ENCODE assay signal across 8 cellular contexts in genomic region chr17:83199500-83200201, GRCh38.
DNase-seq lines count a peak whose midpoint lies in the region; ATAC-seq and TF ChIP-seq lines count a peak whose summit lies in the region.

No MANE protein-coding gene starts in this region.

- POLR2A ChIA-PET in CD4-positive, alpha-beta memory T cell (lab: Charles Lee; ENCODE audit: partially characterized antibody) = interaction anchor here (0.8 kb wide), 1 partner anchor 148 kb away, joined by 3 read pairs; no protein-coding TSS in a partner anchor
- POLR2A ChIA-PET in SK-N-SH (lab: Yijun Ruan, JAX) = no interaction called here

- peak in 4 of 5 donors; percentile 16 to 44 (median 25) for DNase-seq in CD4-positive, alpha-beta memory T cell
- DNase-seq in SK-N-SH = no peak
- DNase-seq in ascending aorta (ENCODE audit: low spot score in 2 of 2) = peak; percentile 46 to 75
- DNase-seq in omental fat pad (ENCODE audit: low spot score) = peak; percentile 22
- DNase-seq in NCI-H1694 (lab: John Stamatoyannopoulos, UW) = no peak
- no peak for DNase-seq in iPS-NIHi7 (ENCODE audit: extremely low spot score)

- no peaks in the 10 kb centered on the region for H4K20me1 ChIP-seq in SK-N-SH (ENCODE audit: insufficient read depth)

- no peaks in the 10 kb centered on the region for H3K36me3 ChIP-seq in CD4-positive, alpha-beta memory T cell (ENCODE audit: insufficient read depth, low read length)
- H3K36me3 ChIP-seq in SK-N-SH (replicated peaks in 1 of 2; ENCODE audit: control insufficient read depth in 1 of 2, insufficient read depth in 2 of 2, low read length in 1 of 2) (no peaks in the 10 kb centered on the region), ascending aorta (no peaks in the 10 kb centered on the region), urinary bladder (ENCODE audit: insufficient read depth) (no peaks in the 10 kb centered on the region)

- no peak for TF ChIP-seq EP300 in SK-N-SH (IDR thresholded peaks at IDR 0.05; ENCODE audit: borderline replicate concordance in 1 of 2, low read depth in 1 of 2, low read length in 1 of 2)

- H3K9me3 ChIP-seq in CD4-positive, alpha-beta memory T cell (ENCODE audit: control insufficient read depth in 1 of 2, low read length in 2 of 2) = no peaks in the 10 kb centered on the region
- H3K9me3 ChIP-seq in SK-N-SH = no peaks in the 10 kb centered on the region
- H3K9me3 ChIP-seq in ascending aorta = no peaks in the 10 kb centered on the region

- TF ChIP-seq RAD21 in SK-N-SH (IDR thresholded peaks at IDR 0.05; ENCODE audit: low read length) = no peak

- H3K79me2 ChIP-seq in SK-N-SH (ENCODE audit: insufficient read depth) = no peaks in the 10 kb centered on the region

- CTCF ChIA-PET in CD4-positive, alpha-beta memory T cell (lab: Charles Lee; ENCODE audit: partially characterized antibody) = interaction anchor here (2.3 kb wide), 1 partner anchor 418 kb away, joined by 11 read pairs; no protein-coding TSS in a partner anchor
- CTCF ChIA-PET in SK-N-SH (lab: Yijun Ruan, JAX) = interaction anchor here (1.0 to 2.3 kb wide), 3 partner anchors 17 to 418 kb away, joined by 3 to 10 read pairs (median 5); no protein-coding TSS in a partner anchor

- peaks cover 9% of the 10 kb centered on the region for H3F3A ChIP-seq in SK-N-SH (replicated peaks; ENCODE audit: insufficient read depth)

- H3K4me3 Mint-ChIP-seq in CD4-positive, alpha-beta memory T cell = peak overlapping the region; percentile 77 to 94 (median 84)

- TF ChIP-seq CTCF in SK-N-SH (IDR thresholded peaks at IDR 0.05) (no peak), ascending aorta (IDR thresholded peaks at IDR 0.05) (no peak), omental fat pad (IDR thresholded peaks at IDR 0.05) (no peak)

- no peaks in the 10 kb centered on the region for H3K9me2 ChIP-seq in SK-N-SH

- H3K27me3 Mint-ChIP-seq in CD4-positive, alpha-beta memory T cell = no peaks in the 10 kb centered on the region

- 57% methylated on average over 22 of the region's 23 CpGs for WGBS in SK-N-SH (ENCODE audit: low lambda C conversion rate)
- WGBS in urinary bladder = 74% methylated on average over 23 of the region's 23 CpGs

- no peaks in the 10 kb centered on the region for H3K9me3 Mint-ChIP-seq in CD4-positive, alpha-beta memory T cell

- ATAC-seq in omental fat pad (ENCODE audit: low FRiP score) (no peak), GM19455 (IDR thresholded peaks at IDR 0.05; ENCODE audit: unreplicated experiment) (no peak)

- peak overlapping the region; percentile 22 to 52 for H3K4me3 ChIP-seq in CD4-positive, alpha-beta memory T cell (ENCODE audit: low read length in 2 of 2)
- H3K4me3 ChIP-seq in SK-N-SH (ENCODE audit: low read depth in 2 of 2, low read length in 1 of 2) (no peak overlapping the region), ascending aorta (no peak overlapping the region), urinary bladder (ENCODE audit: low read depth, low read length) (no peak overlapping the region)

- H3K27ac ChIP-seq in CD4-positive, alpha-beta memory T cell (ENCODE audit: low read depth, low read length) = peak overlapping the region; percentile 42
- H3K27ac ChIP-seq in SK-N-SH (ENCODE audit: low read depth in 2 of 2, low read length in 1 of 2) (peak overlapping the region in 1 of 2 experiments; percentile 72; a peak in 2 of 4 replicates), ascending aorta (peak overlapping the region; percentile 82 to 84), urinary bladder (ENCODE audit: low read depth) (peak overlapping the region; percentile 3)

- peaks cover 19 to 48% (median 30%) of the 10 kb centered on the region in 4 donors for H3K4me1 Mint-ChIP-seq in CD4-positive, alpha-beta memory T cell

- peaks cover 32% of the 10 kb centered on the region for H3K4me1 ChIP-seq in CD4-positive, alpha-beta memory T cell (ENCODE audit: insufficient read depth, low read length)
- H3K4me1 ChIP-seq in SK-N-SH (ENCODE audit: control insufficient read depth in 1 of 2, insufficient read depth in 2 of 2, low read depth in 1 of 2, low read length in 1 of 2) (peaks cover 0 to 35% of the 10 kb centered on the region in 2 experiments; a peak in 3 of 4 replicates), ascending aorta (peaks cover 33 to 57% of the 10 kb centered on the region in 2 donors), urinary bladder (ENCODE audit: insufficient read depth) (peaks cover 2% of the 10 kb centered on the region)

- no peaks in the 10 kb centered on the region for H3K27me3 ChIP-seq in CD4-positive, alpha-beta memory T cell (ENCODE audit: insufficient read depth, low read length)
- no peaks in the 10 kb centered on the region for H3K27me3 ChIP-seq in SK-N-SH (ENCODE audit: insufficient read depth)
- no peaks in the 10 kb centered on the region for H3K27me3 ChIP-seq in ascending aorta

- H3K27ac Mint-ChIP-seq in CD4-positive, alpha-beta memory T cell = peak overlapping the region; percentile 77 to 92 (median 88)

- no peak overlapping the region for H3K9ac ChIP-seq in SK-N-SH

- intact Hi-C loops in CD4-positive, alpha-beta memory T cell (cut with micrococcal nuclease) = no loop called here
- intact Hi-C loops in ascending aorta (cut with DNase I) = no loop called here

- H2AFZ ChIP-seq in SK-N-SH (ENCODE audit: low read depth) = peak overlapping the region; percentile 34; the same call in 1 of the 2 replicates

- H3K36me3 Mint-ChIP-seq in CD4-positive, alpha-beta memory T cell = no peaks in the 10 kb centered on the region

- peak overlapping the region; percentile 32 for H3K4me2 ChIP-seq in SK-N-SH

TF ChIP-seq in SK-N-SH, 30 proteins besides CTCF, POLR2A, EP300 and RAD21:
- TF ChIP-seq RFX5 (IDR thresholded peaks at IDR 0.05; ENCODE audit: low read length) = no peak
- no peak for TF ChIP-seq POLR2AphosphoS5 (IDR thresholded peaks at IDR 0.05; ENCODE audit: low read depth, low read length)
- TF ChIP-seq TCF12 (IDR thresholded peaks at IDR 0.05) = peak; percentile 32; the same call in 1 of the 2 replicates
- no peak for TF ChIP-seq ELF1 (IDR thresholded peaks at IDR 0.05)
- TF ChIP-seq SMC3 (IDR thresholded peaks at IDR 0.05; ENCODE audit: low read depth, low read length) = no peak
- TF ChIP-seq ZBTB33 (IDR thresholded peaks at IDR 0.05; ENCODE audit: borderline replicate concordance, low read depth) = no peak
- no peak for TF ChIP-seq GATA2 (CRISPR knock-in tag; IDR thresholded peaks at IDR 0.05)
- TF ChIP-seq MXI1 (IDR thresholded peaks at IDR 0.05; ENCODE audit: low read depth, low read length) = no peak
- TF ChIP-seq PBX3 (IDR thresholded peaks at IDR 0.05) = peak; percentile 79
- TF ChIP-seq NFIC (IDR thresholded peaks at IDR 0.05; ENCODE audit: borderline replicate concordance) = no peak
- TF ChIP-seq MEF2A (IDR thresholded peaks at IDR 0.05; ENCODE audit: borderline replicate concordance, low read depth) = peak; percentile 77; the same call in 1 of the 2 replicates

Comparison
In these comparisons a context has a peak if more than half of its experiments do, and no peak if none do; other contexts are left out.
1. DNase-seq: peak in CD4-positive, alpha-beta memory T cell (4 of 5), ascending aorta (2 of 2) and omental fat pad (single experiment); none in SK-N-SH (single experiment), NCI-H1694 (single experiment) and iPS-NIHi7 (single experiment).
2. H3K4me3 ChIP-seq: peak in CD4-positive, alpha-beta memory T cell (2 of 2); none in SK-N-SH (0 of 2), ascending aorta (0 of 2) and urinary bladder (single experiment).